1 cellular context compared by ENCODE assay signal in genomic region chr6:148462203-148462602, GRCh38.
TF ChIP-seq lines count a peak whose summit lies in the region.

No MANE protein-coding gene starts in this region.

TF ChIP-seq in IMR-90, 13 proteins besides CTCF, POLR2A, EP300 and RAD21:
- TF ChIP-seq CHD1 (IDR thresholded peaks at IDR 0.05; ENCODE audit: low read depth, low read length) (no peak), MAZ (IDR thresholded peaks at IDR 0.05; ENCODE audit: borderline replicate concordance, low read depth, low read length) (no peak), MXI1 (IDR thresholded peaks at IDR 0.05; ENCODE audit: borderline replicate concordance, low read depth, low read length) (no peak), SMC3 (IDR thresholded peaks at IDR 0.05; ENCODE audit: low read depth, low read length) (no peak; the same call in 1 of the 2 replicates), BHLHE40 (IDR thresholded peaks at IDR 0.05; ENCODE audit: low read depth, low read length) (0 out of 2 replicates have a peak, but pooled peaks have one; percentile 11)
